ENCODE assay signal across 15 cellular contexts in genomic region chr3:58331593-58332152, GRCh38.
DNase-seq lines count a peak whose midpoint lies in the region; ATAC-seq, FAIRE-seq and TF ChIP-seq lines count a peak whose summit lies in the region.
"Had no signal": no experiment of that assay in that cellular context is flagged by ENCODE, and none has a peak within 500 bp of the region (broad histone marks: within the 10 kb centered on the region; RNA-seq: fewer than 3 reads in every experiment).

No MANE protein-coding gene starts in this region.

- peaks cover 42% of the 10 kb centered on the region for H3K4me1 ChIP-seq in OCI-LY1 (ENCODE audit: insufficient read depth, low read length, severe bottlenecking)

- H3F3A ChIP-seq in OCI-LY1 (ENCODE audit: insufficient read depth, low read length) = peaks cover 5% of the 10 kb centered on the region; the same call in 1 of the 2 replicates

- no peaks in the 10 kb centered on the region for H3K27me3 Mint-ChIP-seq in activated T-cell treated with anti-CD3 and anti-CD28 coated beads, Interleukin-2, amount 50 U/mL, for 24 hours
- no peaks in the 10 kb centered on the region for H3K27me3 Mint-ChIP-seq in central memory CD8-positive, alpha-beta T cell

- H3K79me2 ChIP-seq in OCI-LY1 (ENCODE audit: insufficient read depth, low read length) = peaks cover 42% of the 10 kb centered on the region

- TF ChIP-seq CTCF in OCI-LY1 (IDR thresholded peaks at IDR 0.05; ENCODE audit: low read length) = no peak

- H3K27ac Mint-ChIP-seq in activated T-cell treated with anti-CD3 and anti-CD28 coated beads, Interleukin-2, amount 50 U/mL, for 24 hours = peak overlapping the region; percentile 81
- H3K27ac Mint-ChIP-seq in central memory CD8-positive, alpha-beta T cell (ENCODE audit: low read depth) = no peak overlapping the region
- peak overlapping the region; percentile 79 for H3K27ac Mint-ChIP-seq in stimulated activated effector memory CD8-positive, alpha-beta T cell treated with anti-CD3 and anti-CD28 coated beads, Interleukin-12 subunit alpha, Interleukin-12 subunit beta, amount 100 ng/mL, for 72 hours

- H4K20me1 ChIP-seq in OCI-LY1 (ENCODE audit: insufficient read depth, low read length) = no peaks in the 10 kb centered on the region

- DNase-seq in activated T-cell treated with anti-CD3 and anti-CD28 coated beads, Interleukin-2, amount 50 U/mL, for 24 hours = no peak
- no peak for DNase-seq in activated T-cell treated with anti-CD3 and anti-CD28 coated beads, Interleukin-2, amount 50 U/mL, for 48 hours
- DNase-seq in central memory CD8-positive, alpha-beta T cell (ENCODE audit: low spot score in 2 of 2) = no peak
- DNase-seq in stimulated activated effector memory CD8-positive, alpha-beta T cell treated with anti-CD3 and anti-CD28 coated beads, Interleukin-12 subunit alpha, Interleukin-12 subunit beta, amount 100 ng/mL, for 72 hours (ENCODE audit: low spot score in 2 of 2) = no peak
- DNase-seq in NCI-H1436 treated with DMSO at 0.1 percent for 48 hours (lab: John Stamatoyannopoulos, UW) (no peak), HTR-8/SVneo (ENCODE audit: insufficient read length, low spot score) (no peak)
- DNase-seq: DMS79; KG1; NCI-H2029 treated with DMSO at 0.1 percent for 48 hours; NK-92 treated with Interleukin-12 subunit alpha and Interleukin-12 subunit beta, amount 100 ng/mL, for 24 hours; occipital lobe; uterus had no signal

- H3K4me2 ChIP-seq in OCI-LY1 (ENCODE audit: low read length) = peak overlapping the region; percentile 95

- peaks cover 17% of the 10 kb centered on the region; the same call in 1 of the 2 replicates for H3K36me3 ChIP-seq in OCI-LY1 (ENCODE audit: insufficient read depth, low read length)
- H3K36me3 ChIP-seq: uterus had no signal

- no peaks in the 10 kb centered on the region for H3K9me3 ChIP-seq in OCI-LY1 (ENCODE audit: low read length)
- H3K9me3 ChIP-seq: uterus had no signal

- no peaks in the 10 kb centered on the region for H3K27me3 ChIP-seq in OCI-LY1 (ENCODE audit: insufficient read depth, low read length)
- H3K27me3 ChIP-seq: uterus had no signal

- H2AFZ ChIP-seq in OCI-LY1 (ENCODE audit: low read length) = no peak overlapping the region

- peak overlapping the region; percentile 84 for H3K27ac ChIP-seq in OCI-LY1 (ENCODE audit: low read depth, low read length, poor library complexity, severe bottlenecking)

- no peak for ATAC-seq in central memory CD8-positive, alpha-beta T cell (replicated peaks; ENCODE audit: extremely low read depth, poor library complexity, severe bottlenecking)
- no peak for ATAC-seq in stimulated activated effector memory CD8-positive, alpha-beta T cell treated with anti-CD3 and anti-CD28 coated beads, Interleukin-12 subunit alpha, Interleukin-12 subunit beta, amount 100 ng/mL, for 72 hours
- ATAC-seq in GM18861 (IDR thresholded peaks at IDR 0.05; ENCODE audit: unreplicated experiment) = no peak

- H3K4me3 Mint-ChIP-seq in activated T-cell treated with anti-CD3 and anti-CD28 coated beads, Interleukin-2, amount 50 U/mL, for 24 hours = peak overlapping the region; percentile 38
- H3K4me3 Mint-ChIP-seq in central memory CD8-positive, alpha-beta T cell = peak overlapping the region; percentile 97
- peak overlapping the region; percentile 91 for H3K4me3 Mint-ChIP-seq in stimulated activated effector memory CD8-positive, alpha-beta T cell treated with anti-CD3 and anti-CD28 coated beads, Interleukin-12 subunit alpha, Interleukin-12 subunit beta, amount 100 ng/mL, for 72 hours

- FAIRE-seq in HTR-8/SVneo (lab: Jason Lieb, UNC) = no peak
- FAIRE-seq: GM12891 had no signal

- no peaks in the 10 kb centered on the region for H3K9me2 ChIP-seq in OCI-LY1 (ENCODE audit: low read depth, low read length)

- H3K4me3 ChIP-seq in OCI-LY1 (ENCODE audit: low read depth, low read length, poor library complexity, severe bottlenecking) = peak overlapping the region; percentile 98

- H3K9ac ChIP-seq in OCI-LY1 (ENCODE audit: low read length) = peak overlapping the region; percentile 86

- peaks cover 20% of the 10 kb centered on the region for H3K36me3 Mint-ChIP-seq in activated T-cell treated with anti-CD3 and anti-CD28 coated beads, Interleukin-2, amount 50 U/mL, for 24 hours (ENCODE audit: low read depth)
- peaks cover 9% of the 10 kb centered on the region for H3K36me3 Mint-ChIP-seq in central memory CD8-positive, alpha-beta T cell (ENCODE audit: insufficient read depth)
- H3K36me3 Mint-ChIP-seq in stimulated activated effector memory CD8-positive, alpha-beta T cell treated with anti-CD3 and anti-CD28 coated beads, Interleukin-12 subunit alpha, Interleukin-12 subunit beta, amount 100 ng/mL, for 72 hours = peaks cover 17% of the 10 kb centered on the region

- no peaks in the 10 kb centered on the region for H3K9me3 Mint-ChIP-seq in activated T-cell treated with anti-CD3 and anti-CD28 coated beads, Interleukin-2, amount 50 U/mL, for 24 hours
- no peaks in the 10 kb centered on the region for H3K9me3 Mint-ChIP-seq in central memory CD8-positive, alpha-beta T cell
- no peaks in the 10 kb centered on the region for H3K9me3 Mint-ChIP-seq in stimulated activated effector memory CD8-positive, alpha-beta T cell treated with anti-CD3 and anti-CD28 coated beads, Interleukin-12 subunit alpha, Interleukin-12 subunit beta, amount 100 ng/mL, for 72 hours

- peaks cover 40% of the 10 kb centered on the region for H3K4me1 Mint-ChIP-seq in activated T-cell treated with anti-CD3 and anti-CD28 coated beads, Interleukin-2, amount 50 U/mL, for 24 hours (ENCODE audit: low read depth)
- H3K4me1 Mint-ChIP-seq in central memory CD8-positive, alpha-beta T cell = peaks cover 41% of the 10 kb centered on the region
- peaks cover 42% of the 10 kb centered on the region for H3K4me1 Mint-ChIP-seq in stimulated activated effector memory CD8-positive, alpha-beta T cell treated with anti-CD3 and anti-CD28 coated beads, Interleukin-12 subunit alpha, Interleukin-12 subunit beta, amount 100 ng/mL, for 72 hours

Comparison
In these comparisons a context has a peak if more than half of its experiments do, and no peak if none do; other contexts are left out.
1. H3K4me3 Mint-ChIP-seq: peak in every context shown above with its lines; median percentile 97 in central memory CD8-positive, alpha-beta T cell; 91 in stimulated activated effector memory CD8-positive, alpha-beta T cell treated with anti-CD3 and anti-CD28 coated beads, Interleukin-12 subunit alpha, Interleukin-12 subunit beta, amount 100 ng/mL, for 72 hours; 38 in activated T-cell treated with anti-CD3 and anti-CD28 coated beads, Interleukin-2, amount 50 U/mL, for 24 hours.